ENCODE assay signal across 8 cellular contexts in the genomic region with DNA sequence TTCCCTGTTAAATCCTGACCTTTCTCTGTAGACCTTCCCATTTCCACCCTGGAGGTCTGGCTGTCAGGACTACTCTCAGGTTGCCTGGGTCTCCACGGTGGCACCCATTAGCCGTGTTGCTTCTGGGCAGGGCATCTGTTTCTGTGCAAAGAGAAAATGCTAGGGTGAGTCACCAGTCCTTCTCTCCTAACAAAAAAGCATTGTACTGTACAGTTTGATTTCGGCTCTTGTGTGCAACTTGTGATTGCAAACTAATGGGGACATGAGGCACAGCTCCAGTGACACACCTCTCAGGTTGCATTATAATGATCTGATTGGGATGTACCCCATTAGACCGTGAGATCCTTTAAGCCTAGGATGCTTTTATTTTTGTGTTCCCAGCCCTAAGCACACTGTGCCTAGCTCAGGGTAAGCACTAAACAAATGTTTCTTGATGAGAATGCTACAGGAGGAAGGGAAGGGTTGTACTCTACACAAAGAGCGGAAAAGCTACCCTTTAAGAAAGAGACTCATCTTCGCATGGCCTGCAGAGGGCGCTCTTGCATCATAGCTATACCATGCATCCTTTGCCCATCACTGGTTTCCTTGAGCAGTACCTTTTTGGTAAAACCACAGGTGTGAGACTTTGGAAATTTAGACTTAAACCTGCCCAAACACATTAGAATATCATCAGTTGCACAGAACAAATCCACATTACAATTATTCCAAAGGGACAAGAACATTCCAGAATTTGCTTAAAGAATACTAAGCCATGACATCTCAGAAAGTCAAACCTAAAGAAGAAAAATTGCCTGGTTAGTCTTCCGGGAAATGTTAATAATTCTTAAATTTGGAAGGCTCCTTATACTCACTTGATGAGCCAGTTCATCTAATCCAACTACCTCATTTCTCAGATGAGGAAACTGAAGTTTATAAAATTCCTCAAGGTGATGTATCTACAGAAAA. TPM values are rescaled to one million over a fixed set of nuclear protein-coding genes. Genes with fewer than 3 reads are reported as not detected.
DNase-seq lines count a peak whose midpoint lies in the region; ATAC-seq and TF ChIP-seq lines count a peak whose summit lies in the region.

No MANE protein-coding gene starts in this region.

- TF ChIP-seq CTCF in CD14-positive monocyte (IDR thresholded peaks at IDR 0.05) = peak; percentile 94
- peak; percentile 57 to 87 (median 78) for TF ChIP-seq CTCF in sigmoid colon (IDR thresholded peaks at IDR 0.05)

- ATAC-seq in GM19351 (IDR thresholded peaks at IDR 0.05; ENCODE audit: unreplicated experiment) (peak; percentile 62), right cardiac atrium (peak; percentile 67 to 87), GM21447 (IDR thresholded peaks at IDR 0.05; ENCODE audit: unreplicated experiment) (no peak)

- H3K27me3 Mint-ChIP-seq in CD14-positive monocyte (ENCODE audit: low read depth in 3 of 3) = peaks cover 0 to 2% (median 0%) of the 10 kb centered on the region in 3 donors

- DNase-seq in CD14-positive monocyte (ENCODE audit: low spot score) (peak; percentile 59), NCI-H1048 (lab: John Stamatoyannopoulos, UW) (peak; percentile 9), T-helper 2 cell (peak; percentile 49 to 76 (median 61)), amygdala (lab: John Stamatoyannopoulos, UW) (peak in 40 of 56 donors; percentile 0 to 77 (median 30)), right cardiac atrium (peak; percentile 54 to 86 (median 75)), sigmoid colon (peak; percentile 79)

- no peaks in the 10 kb centered on the region for H3K9me3 ChIP-seq in right cardiac atrium (ENCODE audit: control insufficient read depth, low read length)
- no peaks in the 10 kb centered on the region for H3K9me3 ChIP-seq in sigmoid colon

- H3K27me3 ChIP-seq in right cardiac atrium (ENCODE audit: control insufficient read depth, insufficient read depth) (no peaks in the 10 kb centered on the region), sigmoid colon (no peaks in the 10 kb centered on the region)

- peaks cover 4% of the 10 kb centered on the region for H3K4me1 ChIP-seq in right cardiac atrium (ENCODE audit: control insufficient read depth, insufficient read depth, low read length)
- H3K4me1 ChIP-seq in sigmoid colon = no peaks in the 10 kb centered on the region

- H3K9me3 Mint-ChIP-seq in CD14-positive monocyte = no peaks in the 10 kb centered on the region

- intact Hi-C loops in CD14-positive monocyte (cut with micrococcal nuclease) = loop anchor here (5.0 to 10.0 kb wide), 4 partner anchors 558 to 1096 kb away; no protein-coding TSS in a partner anchor
- intact Hi-C loops in right cardiac atrium (cut with DNase I) = loop anchor here in 3 of 4 donors (5.0 to 10.0 kb wide), 7 partner anchors 556 to 1091 kb away; no protein-coding TSS in a partner anchor
- intact Hi-C loops in sigmoid colon (cut with DNase I) = loop anchor here (2.0 to 5.0 kb wide), 5 partner anchors 111 to 1094 kb away; no protein-coding TSS in a partner anchor

- H3K4me3 ChIP-seq in right cardiac atrium (ENCODE audit: low read length) (no peak overlapping the region), sigmoid colon (no peak overlapping the region)

- no peak overlapping the region for H3K4me3 Mint-ChIP-seq in CD14-positive monocyte

- no peak for TF ChIP-seq POLR2A in sigmoid colon (IDR thresholded peaks at IDR 0.05)

- H3K27ac ChIP-seq in right cardiac atrium (ENCODE audit: low read length) (no peak overlapping the region), sigmoid colon (no peak overlapping the region)

- no peak for TF ChIP-seq EP300 in sigmoid colon (IDR thresholded peaks at IDR 0.05)

- H3K36me3 Mint-ChIP-seq in CD14-positive monocyte = peaks cover 34 to 45% of the 10 kb centered on the region in 2 donors

- 52% methylated on average over 8 of the region's 8 CpGs for WGBS in right cardiac atrium
- WGBS in sigmoid colon, 2 donors = 39 to 57% methylated on average over 8 of the region's 8 CpGs

- H3K27ac Mint-ChIP-seq in CD14-positive monocyte = peak overlapping the region in 1 of 7 donors; percentile 38

- H3K36me3 ChIP-seq in sigmoid colon = no peaks in the 10 kb centered on the region

- peaks cover 11% of the 10 kb centered on the region for H3K4me1 Mint-ChIP-seq in CD14-positive monocyte

RNA-seq across cellular contexts. Expression of gene TRIM13, which starts 20.3 kb away (rescaled TPM):
- polyA plus RNA-seq in CD14-positive monocyte = 1 to 10 TPM; 5.8 to 6.1 TPM
- 10 to 100 TPM; 18.2 to 25.4 (median 21.8) TPM for total RNA-seq in right cardiac atrium
- 14.0 TPM for polyA plus RNA-seq in right cardiac atrium
- total RNA-seq in sigmoid colon = 10 to 100 TPM; 17.1 to 25.0 (median 22.9) TPM
- polyA plus RNA-seq in sigmoid colon = 10 to 100 TPM in 2 of 3 donors, 1 to 10 TPM in 1; 9.0 to 17.5 (median 14.4) TPM

RNA-seq across cellular contexts. Expression of gene KCNRG, which starts 38.7 kb away (rescaled TPM):
- polyA plus RNA-seq in CD14-positive monocyte (under 1 TPM in 1 of 2 donors, not detected in 1; 0.15 TPM), right cardiac atrium (0.27 TPM), sigmoid colon (under 1 TPM in 1 of 3 donors, not detected in 2; 0.42 TPM)
- total RNA-seq in right cardiac atrium (under 1 TPM; 0.35 to 0.45 (median 0.37) TPM), sigmoid colon (1 to 10 TPM in 2 of 4 donors, not detected in 2; 2.5 to 3.4 TPM)

RNA-seq across cellular contexts. Expression of gene SPRYD7, which starts 40.4 kb away (rescaled TPM):
- 1 to 10 TPM; 1.2 to 2.3 TPM for polyA plus RNA-seq in CD14-positive monocyte
- 10 to 100 TPM in 3 of 4 donors, 1 to 10 TPM in 1; 9.8 to 12.0 (median 11.5) TPM for total RNA-seq in right cardiac atrium
- 13.9 TPM for polyA plus RNA-seq in right cardiac atrium
- total RNA-seq in sigmoid colon = 1 to 10 TPM; 6.6 to 9.1 (median 8.4) TPM
- 10 to 100 TPM in 2 of 3 donors, 1 to 10 TPM in 1; 8.4 to 14.8 (median 12.6) TPM for polyA plus RNA-seq in sigmoid colon

Comparison
In these comparisons a context has a peak if more than half of its experiments do, and no peak if none do; other contexts are left out.
1. DNase-seq: peak in every context shown above with its lines; median percentile 79 in sigmoid colon; 75 in right cardiac atrium; 61 in T-helper 2 cell; 59 in CD14-positive monocyte; 30 in amygdala; 9 in NCI-H1048.